Comparison of ENCODE assay signal across 8 cellular contexts in genomic region chr3:122382888-122383666, GRCh38. TPM values are rescaled to one million over a fixed set of nuclear protein-coding genes. Genes with fewer than 3 reads are reported as not detected.
A peak's percentile ranks its signal among the peaks of the same experiment; 100 is the strongest.
DNase-seq lines count a peak whose midpoint lies in the region; ATAC-seq and TF ChIP-seq lines count a peak whose summit lies in the region.

Gene MIX23, minus strand, starts transcription at chr3:122383231. Its CDS starts 7 bp downstream, at chr3:122383224.

- intact Hi-C loops in dendritic cell treated with granulocyte-macrophage colony-stimulating factor and Interleukin-4, amounts not matched to agents 40 ng/mL and 50 ng/mL, for 4 days (cut with micrococcal nuclease): loop anchor here (5.0 to 10.0 kb wide), 3 partner anchors 34 to 292 kb away; partner anchors contain the start of genes KPNA1 and WDR5B

- TF ChIP-seq POLR2A in GM19099 (IDR thresholded peaks at IDR 0.05; ENCODE audit: extremely low read depth, insufficient read length, low read depth): peak; percentile 77

- H3K36me3 Mint-ChIP-seq in dendritic cell treated with granulocyte-macrophage colony-stimulating factor and Interleukin-4, amounts not matched to agents 40 ng/mL and 50 ng/mL, for 4 days (ENCODE audit: low read depth): peaks cover 24% of the 10 kb centered on the region

- DNase-seq in AG08396 (ENCODE audit: low spot score) (peak; percentile 90), NCI-H774 (lab: John Stamatoyannopoulos, UW) (peak; percentile 76), left lobe of liver (ENCODE audit: low spot score) (peak; percentile 87)
- DNase-seq in activated CD4-positive, alpha-beta T cell treated with anti-CD3 and anti-CD28 coated beads, Interleukin-2, amount 50 U/mL, for 24 hours (ENCODE audit: low read depth in 1 of 2, low spot score in 1 of 2): peak; percentile 66 to 81
- peak; percentile 78 for DNase-seq in stimulated activated CD4-positive, alpha-beta T cell treated with anti-CD3 and anti-CD28 coated beads, Interleukin-2, amount 100 ng/mL, for 4 hours (ENCODE audit: low read depth)

- H3K27me3 Mint-ChIP-seq in dendritic cell treated with granulocyte-macrophage colony-stimulating factor and Interleukin-4, amounts not matched to agents 40 ng/mL and 50 ng/mL, for 4 days: no peaks in the 10 kb centered on the region

- peaks cover 37% of the 10 kb centered on the region for H3K4me1 Mint-ChIP-seq in dendritic cell treated with granulocyte-macrophage colony-stimulating factor and Interleukin-4, amounts not matched to agents 40 ng/mL and 50 ng/mL, for 4 days (ENCODE audit: low read depth)

- H3K27ac Mint-ChIP-seq in dendritic cell treated with granulocyte-macrophage colony-stimulating factor and Interleukin-4, amounts not matched to agents 40 ng/mL and 50 ng/mL, for 4 days: peak within 1 kb of the TSS; percentile 94

- H3K4me3 Mint-ChIP-seq in dendritic cell treated with granulocyte-macrophage colony-stimulating factor and Interleukin-4, amounts not matched to agents 40 ng/mL and 50 ng/mL, for 4 days: peak within 1 kb of the TSS; percentile 92

- no peaks in the 10 kb centered on the region for H3K9me3 Mint-ChIP-seq in dendritic cell treated with granulocyte-macrophage colony-stimulating factor and Interleukin-4, amounts not matched to agents 40 ng/mL and 50 ng/mL, for 4 days

- ATAC-seq in HG03565 (IDR thresholded peaks at IDR 0.05; ENCODE audit: unreplicated experiment) (peak; percentile 31), left lobe of liver (peak; percentile 74)

RNA-seq across cellular contexts. Expression of gene MIX23, which starts in this region (rescaled TPM):
- 19.1 TPM for total RNA-seq in left lobe of liver

Comparison
In these comparisons a context has a peak if more than half of its experiments do, and no peak if none do; other contexts are left out.
1. Peak in every context shown above with its lines: DNase-seq and ATAC-seq.